1 cellular context compared by ENCODE assay signal in the genomic region with DNA sequence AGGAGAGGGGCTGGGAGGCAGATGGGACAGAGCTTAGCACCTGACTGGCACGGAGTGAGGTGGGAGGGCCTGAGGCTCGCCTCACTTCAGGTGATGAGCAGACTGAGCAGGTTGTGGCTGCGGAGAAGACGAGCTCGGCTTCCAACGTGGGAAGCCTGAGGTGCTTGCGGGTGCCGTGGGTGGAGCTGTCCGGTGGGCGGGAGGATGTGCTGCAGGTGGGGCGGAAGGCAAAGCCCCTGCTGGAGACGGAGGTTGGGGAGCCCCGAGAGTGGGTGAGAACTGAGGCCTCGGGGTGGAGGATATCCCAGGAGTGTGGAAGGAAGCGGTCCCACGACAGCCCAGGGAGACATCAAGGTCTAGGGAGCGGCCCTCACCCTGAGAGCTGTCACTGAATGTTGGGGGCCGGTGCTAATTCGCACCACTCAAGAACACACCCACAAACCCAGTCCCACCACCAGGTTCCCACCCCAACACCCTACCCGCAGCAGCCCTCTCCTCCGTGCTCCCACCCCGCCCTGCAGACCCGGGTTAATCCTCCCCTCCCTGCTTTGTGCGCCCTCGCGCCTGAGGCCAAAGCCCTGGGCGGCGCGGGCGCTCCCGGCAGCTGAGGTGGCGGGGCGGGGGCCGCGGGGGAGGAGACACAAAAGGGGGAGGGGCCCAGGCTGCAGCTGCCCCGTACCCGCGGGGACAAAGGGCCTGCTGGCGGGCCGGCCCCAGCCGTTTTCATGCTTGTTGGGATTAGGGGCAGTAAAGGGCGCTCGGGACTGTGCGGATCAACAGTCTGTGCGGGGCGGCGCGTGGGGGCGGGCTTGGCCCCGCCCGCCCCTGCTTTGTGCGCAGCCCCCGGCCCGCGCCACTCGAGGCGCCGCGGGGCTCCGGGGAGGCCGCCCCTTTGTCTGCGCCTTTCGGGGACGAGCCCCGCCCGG.
TF ChIP-seq lines count a peak whose summit lies in the region.

No MANE protein-coding gene starts in this region.

TF ChIP-seq in GM12878, 131 proteins besides CTCF, POLR2A, EP300 and RAD21:
- no peak for TF ChIP-seq NFXL1 (IDR thresholded peaks at IDR 0.05; ENCODE audit: borderline replicate concordance)
- TF ChIP-seq EGR1 (IDR thresholded peaks at IDR 0.05; ENCODE audit: borderline replicate concordance in 1 of 2, low read depth in 2 of 2, low read length in 2 of 2): 0 out of 3 replicates have a peak, but pooled peaks of 1 of the 2 experiments have one; percentile 16
- 0 out of 2 replicates have a peak, but pooled peaks have one; percentile 19 for TF ChIP-seq LARP7 (IDR thresholded peaks at IDR 0.05)
- TF ChIP-seq RAD51 (IDR thresholded peaks at IDR 0.05): no peak
